ENCODE assay signal across 12 cellular contexts in the genomic region with DNA sequence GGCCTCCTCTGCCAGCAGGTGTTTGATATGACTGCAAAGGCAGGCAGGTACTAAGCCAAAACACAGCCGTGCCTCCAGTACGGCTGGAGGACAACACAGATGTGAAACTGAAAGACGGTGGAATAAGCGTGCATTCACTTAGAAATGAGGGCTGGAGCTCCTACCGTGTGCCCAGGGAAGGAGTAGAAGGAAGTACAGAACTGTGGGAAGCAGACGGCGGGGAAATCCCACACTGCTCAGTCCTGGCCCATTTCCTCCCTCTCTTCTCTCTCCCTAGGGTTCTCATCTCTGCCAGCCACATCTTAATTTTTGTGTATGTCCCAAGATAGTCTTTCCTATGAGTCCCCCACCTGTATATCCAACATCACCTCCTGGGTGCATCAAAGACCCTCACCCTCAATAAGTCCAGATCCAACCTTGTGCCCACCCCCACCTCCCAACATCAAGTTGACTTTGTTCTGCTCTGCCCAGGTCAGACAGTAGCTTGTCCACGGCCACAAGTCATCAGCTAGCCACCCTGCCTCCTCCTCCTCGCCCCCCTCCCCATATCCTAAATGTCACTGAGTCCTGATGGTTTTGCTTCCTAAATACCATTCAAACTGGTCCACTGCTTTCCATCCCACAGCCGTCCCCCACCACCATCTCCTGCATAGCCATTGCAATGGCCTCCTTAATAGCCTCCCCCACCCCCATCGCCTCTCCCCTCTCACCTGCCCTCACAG.
"Had no signal": no experiment of that assay in that cellular context is flagged by ENCODE, and none has a peak within 500 bp of the region (broad histone marks: within the 10 kb centered on the region; RNA-seq: fewer than 3 reads in every experiment).

No MANE protein-coding gene starts in this region.

- H3K4me1 Mint-ChIP-seq: activated CD8-positive, alpha-beta memory T cell treated with anti-CD3 and anti-CD28 coated beads, Interleukin-2, amount 10 ng/mL, durations not matched to agents 7 days and 5 days had no signal

- H3K36me3 ChIP-seq: left lung, sigmoid colon had no signal

- H3K27ac ChIP-seq: foreskin keratinocyte, left lung, sigmoid colon had no signal

- H3K9me3 Mint-ChIP-seq: activated T-cell treated with anti-CD3 and anti-CD28 coated beads, Interleukin-2, amount 50 U/mL, for 4 hours; T-helper 2 cell treated with Interferon-gamma antibody and Interleukin-4, amounts not matched to agents 5 μg/mL and 100 μg/mL, for 36 hours had no signal

- H3K27me3 ChIP-seq: foreskin keratinocyte had no signal

- H3K4me3 ChIP-seq: left lung, sigmoid colon had no signal

- ATAC-seq: activated CD4-positive, CD25-positive, alpha-beta regulatory T cell treated with anti-CD3 and anti-CD28 coated beads, Interleukin-2, amount 50 U/mL, for 24 hours; activated CD8-positive, alpha-beta memory T cell treated with anti-CD3 and anti-CD28 coated beads, Interleukin-2, amount 10 ng/mL, durations not matched to agents 7 days and 5 days; activated T-cell treated with anti-CD3 and anti-CD28 coated beads, Interleukin-2, amount 50 U/mL, for 4 hours; foreskin keratinocyte; left lung; stimulated activated naive CD8-positive, alpha-beta T cell treated with anti-CD3 and anti-CD28 coated beads, Interleukin-15, Interleukin-2, amounts not matched to agents 100 U/mL and 50 U/mL, for 24 hours had no signal

- H3K36me3 Mint-ChIP-seq: activated CD8-positive, alpha-beta memory T cell treated with anti-CD3 and anti-CD28 coated beads, Interleukin-2, amount 10 ng/mL, durations not matched to agents 7 days and 5 days had no signal

- H3K4me1 ChIP-seq: foreskin keratinocyte, left lung, sigmoid colon had no signal

- DNase-seq: activated CD4-positive, alpha-beta T cell treated with anti-CD3 and anti-CD28 coated beads, Interleukin-2, amount 50 U/mL, for 48 hours; activated CD8-positive, alpha-beta memory T cell treated with anti-CD3 and anti-CD28 coated beads, Interleukin-2, amount 10 ng/mL, durations not matched to agents 7 days and 5 days; activated naive CD4-positive, alpha-beta T cell treated with Interleukin-2 at 50 U/mL for 16 hours; activated T-cell treated with anti-CD3 and anti-CD28 coated beads, Interleukin-2, amount 50 U/mL, for 4 hours; foreskin keratinocyte; left lung; sigmoid colon; stimulated activated CD4-positive, alpha-beta T cell treated with anti-CD3 and anti-CD28 coated beads, Interleukin-12 subunit alpha, Interleukin-12 subunit beta, amount 100 ng/mL, for 4 hours; stimulated activated naive CD8-positive, alpha-beta T cell treated with anti-CD3 and anti-CD28 coated beads, Interleukin-15, Interleukin-2, amounts not matched to agents 100 U/mL and 50 U/mL, for 24 hours had no signal

- H3K27ac Mint-ChIP-seq: activated CD8-positive, alpha-beta memory T cell treated with anti-CD3 and anti-CD28 coated beads, Interleukin-2, amount 10 ng/mL, durations not matched to agents 7 days and 5 days; T-helper 2 cell treated with Interferon-gamma antibody and Interleukin-4, amounts not matched to agents 5 μg/mL and 100 μg/mL, for 36 hours had no signal

- H3K4me3 Mint-ChIP-seq: activated CD8-positive, alpha-beta memory T cell treated with anti-CD3 and anti-CD28 coated beads, Interleukin-2, amount 10 ng/mL, durations not matched to agents 7 days and 5 days; activated T-cell treated with anti-CD3 and anti-CD28 coated beads, Interleukin-2, amount 50 U/mL, for 4 hours; neural crest cell; T-helper 2 cell treated with Interferon-gamma antibody and Interleukin-4, amounts not matched to agents 5 μg/mL and 100 μg/mL, for 36 hours had no signal

- H3K9me3 ChIP-seq: left lung had no signal
